In the genomic region with DNA sequence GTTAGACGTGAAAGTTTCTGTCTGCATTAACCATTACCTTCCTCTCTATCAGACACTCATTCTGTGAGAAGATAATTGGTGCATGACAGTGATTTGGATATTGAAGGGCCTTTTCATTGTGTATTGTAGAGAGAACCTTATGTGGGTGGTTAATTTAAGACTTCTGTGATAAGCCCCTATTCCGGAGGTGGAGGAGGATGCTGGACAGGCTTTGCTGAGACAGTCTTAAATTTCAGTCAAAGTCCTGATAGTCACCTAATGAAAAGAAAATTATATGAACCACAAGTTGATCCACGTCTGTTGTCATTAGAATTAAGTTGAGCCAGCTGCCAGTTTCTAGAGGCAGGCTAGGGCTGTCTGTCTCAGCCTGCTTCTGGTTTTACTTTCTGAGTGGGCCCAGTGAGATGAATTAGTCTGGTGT, we compare ENCODE assay signal across 20 cellular contexts.
DNase-seq lines count a peak whose midpoint lies in the region; ATAC-seq lines count a peak whose summit lies in the region.
"Had no signal": no experiment of that assay in that cellular context is flagged by ENCODE, and none has a peak within 500 bp of the region (broad histone marks: within the 10 kb centered on the region; RNA-seq: fewer than 3 reads in every experiment).

No MANE protein-coding gene starts in this region.

- no peaks in the 10 kb centered on the region for H3K4me1 ChIP-seq in naive thymus-derived CD4-positive, alpha-beta T cell (ENCODE audit: control insufficient read depth in 2 of 2, insufficient read depth in 2 of 2, low read length in 2 of 2)

- peaks cover 0 to 42% (median 0%) of the 10 kb centered on the region in 5 donors for H3K27me3 Mint-ChIP-seq in naive thymus-derived CD4-positive, alpha-beta T cell

- H3K27ac ChIP-seq in naive thymus-derived CD4-positive, alpha-beta T cell (ENCODE audit: low read depth, low read length) = no peak overlapping the region
- H3K27ac ChIP-seq: GM23248, PC-9 had no signal

- peak; percentile 73 for ATAC-seq in GM18499 (IDR thresholded peaks at IDR 0.05; ENCODE audit: insufficient read depth, unreplicated experiment)
- peak; percentile 72 for ATAC-seq in GM19324 (IDR thresholded peaks at IDR 0.05; ENCODE audit: low FRiP score, unreplicated experiment)
- ATAC-seq in HG02610 (IDR thresholded peaks at IDR 0.05; ENCODE audit: unreplicated experiment) = peak; percentile 53
- ATAC-seq in HG03558 (IDR thresholded peaks at IDR 0.05; ENCODE audit: extremely low read depth, unreplicated experiment) = peak; percentile 68
- ATAC-seq in naive thymus-derived CD4-positive, alpha-beta T cell = no peak

- H3K4me1 Mint-ChIP-seq in naive thymus-derived CD4-positive, alpha-beta T cell = no peaks in the 10 kb centered on the region
- H3K4me1 Mint-ChIP-seq: activated B cell treated with CpG ODN at 0.5 μM for 24 hours had no signal

- no peaks in the 10 kb centered on the region for H3K36me3 Mint-ChIP-seq in naive thymus-derived CD4-positive, alpha-beta T cell

- no peak for DNase-seq in activated CD4-positive, alpha-beta T cell treated with anti-CD3 and anti-CD28 coated beads, Interleukin-2, amount 50 U/mL, for 48 hours
- DNase-seq in hippocampal formation (lab: John Stamatoyannopoulos, UW) (no peak), globus pallidus (ENCODE audit: low spot score) (no peak)
- no peak for DNase-seq in naive thymus-derived CD4-positive, alpha-beta T cell
- DNase-seq: activated B cell treated with CpG ODN at 0.5 μM for 24 hours; Calu3; cerebellar nuclear complex; GM23248; kidney; NCI-H1105; NCI-H226; PC-9; posterior cingulate gyrus; stimulated activated CD4-positive, alpha-beta T cell treated with anti-CD3 and anti-CD28 coated beads, Interleukin-15, amount 100 ng/mL, for 24 hours; SW 1271 had no signal

- no peak overlapping the region for H3K27ac Mint-ChIP-seq in naive thymus-derived CD4-positive, alpha-beta T cell
- H3K27ac Mint-ChIP-seq: activated B cell treated with CpG ODN at 0.5 μM for 24 hours had no signal

- no peaks in the 10 kb centered on the region for H3K9me3 ChIP-seq in naive thymus-derived CD4-positive, alpha-beta T cell (ENCODE audit: control insufficient read depth in 2 of 3, low read length in 3 of 3)
- H3K9me3 ChIP-seq: tibial nerve had no signal

- H3K36me3 ChIP-seq in naive thymus-derived CD4-positive, alpha-beta T cell (ENCODE audit: control insufficient read depth in 2 of 3, insufficient read depth in 3 of 3, low read length in 3 of 3) = no peaks in the 10 kb centered on the region
- H3K36me3 ChIP-seq: tibial nerve had no signal

- POLR2A ChIA-PET in naive thymus-derived CD4-positive, alpha-beta T cell (lab: Charles Lee) = no interaction called here

- no peak overlapping the region for H3K4me3 Mint-ChIP-seq in naive thymus-derived CD4-positive, alpha-beta T cell
- H3K4me3 Mint-ChIP-seq: activated B cell treated with CpG ODN at 0.5 μM for 24 hours had no signal

- CTCF ChIA-PET in naive thymus-derived CD4-positive, alpha-beta T cell (lab: Charles Lee) = no interaction called here

- H3K27me3 ChIP-seq in naive thymus-derived CD4-positive, alpha-beta T cell (ENCODE audit: control insufficient read depth in 2 of 2, insufficient read depth in 2 of 2, low read length in 2 of 2) = no peaks in the 10 kb centered on the region
- H3K27me3 ChIP-seq: tibial nerve had no signal

- H3K9me3 Mint-ChIP-seq in naive thymus-derived CD4-positive, alpha-beta T cell = peaks cover 0 to 2% (median 0%) of the 10 kb centered on the region in 11 donors
- H3K9me3 Mint-ChIP-seq: activated B cell treated with CpG ODN at 0.5 μM for 24 hours had no signal

- no peak overlapping the region for H3K4me3 ChIP-seq in naive thymus-derived CD4-positive, alpha-beta T cell (ENCODE audit: low read length)
- H3K4me3 ChIP-seq: GM23248, PC-9, tibial nerve had no signal

- intact Hi-C loops in naive thymus-derived CD4-positive, alpha-beta T cell (cut with micrococcal nuclease) = no loop called here
